ENCODE assay signal across 27 cellular contexts in the genomic region with DNA sequence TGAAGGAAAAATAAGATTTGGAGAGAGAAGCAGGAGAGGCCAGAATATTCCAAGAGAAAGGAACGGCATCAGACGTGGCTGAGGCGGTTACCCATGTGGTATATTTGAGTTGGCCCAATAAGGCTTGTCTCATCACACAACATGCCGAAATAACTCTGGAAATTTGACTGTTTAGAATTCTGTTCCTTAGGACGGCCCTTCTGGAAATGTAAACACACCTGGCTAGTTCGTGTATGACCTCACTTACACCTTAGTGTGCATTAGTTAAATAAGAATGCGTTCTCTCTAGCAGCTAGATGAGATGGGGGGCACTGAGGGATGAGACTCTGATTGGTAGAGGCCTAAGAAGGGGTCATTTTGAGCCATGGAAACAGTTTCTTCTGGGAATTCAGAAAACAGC. TPM values are rescaled to one million over a fixed set of nuclear protein-coding genes. Genes with fewer than 3 reads are reported as not detected.
"Had no signal": no experiment of that assay in that cellular context is flagged by ENCODE, and none has a peak within 500 bp of the region (broad histone marks: within the 10 kb centered on the region; RNA-seq: fewer than 3 reads in every experiment).

No MANE protein-coding gene starts in this region.

- H3K9me3 ChIP-seq: neutrophil, ovary, stomach, suprapubic skin, tibial nerve had no signal

- H3K27me3 Mint-ChIP-seq: activated naive CD8-positive, alpha-beta T cell treated with anti-CD3 and anti-CD28 coated beads, Interleukin-2, amount 10 ng/mL, durations not matched to agents 7 days and 5 days; dendritic cell treated with granulocyte-macrophage colony-stimulating factor and Interleukin-4, amounts not matched to agents 40 ng/mL and 50 ng/mL, for 4 days had no signal

- H3K4me3 ChIP-seq: cardiac muscle cell, lung, ovary, stomach, suprapubic skin, tibial nerve had no signal

- ATAC-seq: activated T-cell treated with anti-CD3 and anti-CD28 coated beads, Interleukin-2, amount 50 U/mL, for 72 hours; foreskin keratinocyte; natural killer cell; right cardiac atrium; stimulated activated effector memory CD8-positive, alpha-beta T cell treated with anti-CD3 and anti-CD28 coated beads, Interleukin-12 subunit alpha, Interleukin-12 subunit beta, amount 100 ng/mL, for 72 hours; T-helper 17 cell had no signal

- H3K36me3 ChIP-seq: cardiac muscle cell, neutrophil, ovary, stomach, suprapubic skin, tibial nerve had no signal

- H3K27me3 ChIP-seq: cardiac muscle cell, foreskin keratinocyte, neutrophil, ovary, stomach, suprapubic skin, tibial nerve had no signal

- FAIRE-seq: endometrium, kidney, urothelium cell line had no signal

- H3K9me3 Mint-ChIP-seq: activated CD4-positive, alpha-beta memory T cell treated with anti-CD3 and anti-CD28 coated beads, Interleukin-2, amount 10 ng/mL, durations not matched to agents 7 days and 5 days; activated naive CD4-positive, alpha-beta T cell treated with anti-CD3 and anti-CD28 coated beads for 36 hours; activated naive CD8-positive, alpha-beta T cell treated with anti-CD3 and anti-CD28 coated beads, Interleukin-2, amount 10 ng/mL, durations not matched to agents 7 days and 5 days; activated T-cell treated with anti-CD3 and anti-CD28 coated beads, Interleukin-2, amount 50 U/mL, for 72 hours; dendritic cell treated with granulocyte-macrophage colony-stimulating factor and Interleukin-4, amounts not matched to agents 40 ng/mL and 50 ng/mL, for 4 days; natural killer cell; stimulated activated effector memory CD8-positive, alpha-beta T cell treated with anti-CD3 and anti-CD28 coated beads, Interleukin-12 subunit alpha, Interleukin-12 subunit beta, amount 100 ng/mL, for 72 hours had no signal

- H3K4me1 Mint-ChIP-seq: activated CD4-positive, alpha-beta memory T cell treated with anti-CD3 and anti-CD28 coated beads, Interleukin-2, amount 10 ng/mL, durations not matched to agents 7 days and 5 days; activated naive CD8-positive, alpha-beta T cell treated with anti-CD3 and anti-CD28 coated beads, Interleukin-2, amount 10 ng/mL, durations not matched to agents 7 days and 5 days; stimulated activated effector memory CD8-positive, alpha-beta T cell treated with anti-CD3 and anti-CD28 coated beads, Interleukin-12 subunit alpha, Interleukin-12 subunit beta, amount 100 ng/mL, for 72 hours had no signal

- DNase-seq: activated CD4-positive, alpha-beta memory T cell treated with anti-CD3 and anti-CD28 coated beads, Interleukin-2, amount 10 ng/mL, durations not matched to agents 7 days and 5 days; activated CD4-positive, alpha-beta T cell treated with anti-CD3 and anti-CD28 coated beads for 48 hours; activated CD4-positive, CD25-positive, alpha-beta regulatory T cell; activated effector memory CD4-positive, alpha-beta T cell treated with Interleukin-2 at 50 U/mL for 16 hours; activated naive CD4-positive, alpha-beta T cell treated with anti-CD3 and anti-CD28 coated beads for 36 hours; activated naive CD8-positive, alpha-beta T cell treated with anti-CD3 and anti-CD28 coated beads, Interleukin-2, amount 10 ng/mL, durations not matched to agents 7 days and 5 days; activated T-cell treated with anti-CD3 and anti-CD28 coated beads, Interleukin-2, amount 50 U/mL, for 72 hours; amniotic stem cell; effector CD4-positive, alpha-beta T cell; foreskin keratinocyte; kidney; natural killer cell; ovary; right cardiac atrium; stimulated activated CD4-positive, alpha-beta T cell treated with anti-CD3 and anti-CD28 coated beads, Interleukin-2, amount 100 ng/mL, for 24 hours; stomach; T-helper 17 cell had no signal

- H3K4me3 Mint-ChIP-seq: activated CD4-positive, alpha-beta memory T cell treated with anti-CD3 and anti-CD28 coated beads, Interleukin-2, amount 10 ng/mL, durations not matched to agents 7 days and 5 days; activated naive CD4-positive, alpha-beta T cell treated with anti-CD3 and anti-CD28 coated beads for 36 hours; activated naive CD8-positive, alpha-beta T cell treated with anti-CD3 and anti-CD28 coated beads, Interleukin-2, amount 10 ng/mL, durations not matched to agents 7 days and 5 days; activated T-cell treated with anti-CD3 and anti-CD28 coated beads, Interleukin-2, amount 50 U/mL, for 72 hours; dendritic cell treated with granulocyte-macrophage colony-stimulating factor and Interleukin-4, amounts not matched to agents 40 ng/mL and 50 ng/mL, for 4 days; natural killer cell; stimulated activated effector memory CD8-positive, alpha-beta T cell treated with anti-CD3 and anti-CD28 coated beads, Interleukin-12 subunit alpha, Interleukin-12 subunit beta, amount 100 ng/mL, for 72 hours; T-helper 17 cell had no signal

- H3K36me3 Mint-ChIP-seq: activated naive CD8-positive, alpha-beta T cell treated with anti-CD3 and anti-CD28 coated beads, Interleukin-2, amount 10 ng/mL, durations not matched to agents 7 days and 5 days; natural killer cell; stimulated activated effector memory CD8-positive, alpha-beta T cell treated with anti-CD3 and anti-CD28 coated beads, Interleukin-12 subunit alpha, Interleukin-12 subunit beta, amount 100 ng/mL, for 72 hours had no signal

- H3K27ac Mint-ChIP-seq: activated CD4-positive, alpha-beta memory T cell treated with anti-CD3 and anti-CD28 coated beads, Interleukin-2, amount 10 ng/mL, durations not matched to agents 7 days and 5 days; activated naive CD4-positive, alpha-beta T cell treated with anti-CD3 and anti-CD28 coated beads for 36 hours; activated naive CD8-positive, alpha-beta T cell treated with anti-CD3 and anti-CD28 coated beads, Interleukin-2, amount 10 ng/mL, durations not matched to agents 7 days and 5 days; activated T-cell treated with anti-CD3 and anti-CD28 coated beads, Interleukin-2, amount 50 U/mL, for 72 hours; dendritic cell treated with granulocyte-macrophage colony-stimulating factor and Interleukin-4, amounts not matched to agents 40 ng/mL and 50 ng/mL, for 4 days; natural killer cell; stimulated activated effector memory CD8-positive, alpha-beta T cell treated with anti-CD3 and anti-CD28 coated beads, Interleukin-12 subunit alpha, Interleukin-12 subunit beta, amount 100 ng/mL, for 72 hours; T-helper 17 cell had no signal

- H3K27ac ChIP-seq: cardiac muscle cell, foreskin keratinocyte, neutrophil, ovary, stomach, suprapubic skin, tibial nerve had no signal

- H3K4me1 ChIP-seq: stomach, suprapubic skin, tibial nerve had no signal

RNA-seq across cellular contexts. Expression of a gene that starts 33.2 kb away (rescaled TPM):
- total RNA-seq: activated CD4-positive, alpha-beta memory T cell treated with anti-CD3 and anti-CD28 coated beads, Interleukin-2, amount 10 ng/mL, durations not matched to agents 7 days and 5 days; activated naive CD4-positive, alpha-beta T cell treated with anti-CD3 and anti-CD28 coated beads for 36 hours; activated naive CD8-positive, alpha-beta T cell treated with anti-CD3 and anti-CD28 coated beads, Interleukin-2, amount 10 ng/mL, durations not matched to agents 7 days and 5 days; kidney; natural killer cell; right cardiac atrium; skeletal muscle tissue; stomach; suprapubic skin; T-helper 17 cell; tibial nerve had no signal
